Comparison of ENCODE assay signal across 1 cellular context in the genomic region with DNA sequence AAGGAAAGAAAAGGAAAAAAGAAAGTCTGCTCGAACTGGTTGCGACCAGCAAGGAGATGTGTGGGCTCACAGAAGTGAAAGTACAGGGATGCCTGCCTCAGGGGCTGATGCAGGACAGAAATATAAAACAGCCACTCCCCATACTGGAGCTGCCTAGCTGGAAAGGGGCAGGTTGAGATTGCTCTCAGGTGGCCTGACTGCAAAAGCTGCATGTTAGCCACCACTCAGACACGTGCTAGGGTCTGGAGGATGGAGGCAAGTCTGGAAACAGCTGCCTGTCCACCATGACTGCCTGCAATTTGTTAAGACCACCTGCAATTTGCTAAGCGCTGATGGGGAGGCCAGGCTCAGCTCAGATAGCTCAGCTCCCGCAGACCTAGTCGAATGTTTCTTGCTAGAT.
TF ChIP-seq lines count a peak whose summit lies in the region.

No MANE protein-coding gene starts in this region.

TF ChIP-seq in HepG2, 621 proteins besides CTCF, POLR2A, EP300 and RAD21 (continued from another document):
- TF ChIP-seq, protein P1, sequence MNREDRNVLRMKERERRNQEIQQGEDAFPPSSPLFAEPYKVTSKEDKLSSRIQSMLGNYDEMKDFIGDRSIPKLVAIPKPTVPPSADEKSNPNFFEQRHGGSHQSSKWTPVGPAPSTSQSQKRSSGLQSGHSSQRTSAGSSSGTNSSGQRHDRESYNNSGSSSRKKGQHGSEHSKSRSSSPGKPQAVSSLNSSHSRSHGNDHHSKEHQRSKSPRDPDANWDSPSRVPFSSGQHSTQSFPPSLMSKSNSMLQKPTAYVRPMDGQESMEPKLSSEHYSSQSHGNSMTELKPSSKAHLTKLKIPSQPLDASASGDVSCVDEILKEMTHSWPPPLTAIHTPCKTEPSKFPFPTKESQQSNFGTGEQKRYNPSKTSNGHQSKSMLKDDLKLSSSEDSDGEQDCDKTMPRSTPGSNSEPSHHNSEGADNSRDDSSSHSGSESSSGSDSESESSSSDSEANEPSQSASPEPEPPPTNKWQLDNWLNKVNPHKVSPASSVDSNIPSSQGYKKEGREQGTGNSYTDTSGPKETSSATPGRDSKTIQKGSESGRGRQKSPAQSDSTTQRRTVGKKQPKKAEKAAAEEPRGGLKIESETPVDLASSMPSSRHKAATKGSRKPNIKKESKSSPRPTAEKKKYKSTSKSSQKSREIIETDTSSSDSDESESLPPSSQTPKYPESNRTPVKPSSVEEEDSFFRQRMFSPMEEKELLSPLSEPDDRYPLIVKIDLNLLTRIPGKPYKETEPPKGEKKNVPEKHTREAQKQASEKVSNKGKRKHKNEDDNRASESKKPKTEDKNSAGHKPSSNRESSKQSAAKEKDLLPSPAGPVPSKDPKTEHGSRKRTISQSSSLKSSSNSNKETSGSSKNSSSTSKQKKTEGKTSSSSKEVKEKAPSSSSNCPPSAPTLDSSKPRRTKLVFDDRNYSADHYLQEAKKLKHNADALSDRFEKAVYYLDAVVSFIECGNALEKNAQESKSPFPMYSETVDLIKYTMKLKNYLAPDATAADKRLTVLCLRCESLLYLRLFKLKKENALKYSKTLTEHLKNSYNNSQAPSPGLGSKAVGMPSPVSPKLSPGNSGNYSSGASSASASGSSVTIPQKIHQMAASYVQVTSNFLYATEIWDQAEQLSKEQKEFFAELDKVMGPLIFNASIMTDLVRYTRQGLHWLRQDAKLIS (CRISPR knock-in tag; IDR thresholded peaks at IDR 0.05) = no peak
- TF ChIP-seq, protein P2, sequence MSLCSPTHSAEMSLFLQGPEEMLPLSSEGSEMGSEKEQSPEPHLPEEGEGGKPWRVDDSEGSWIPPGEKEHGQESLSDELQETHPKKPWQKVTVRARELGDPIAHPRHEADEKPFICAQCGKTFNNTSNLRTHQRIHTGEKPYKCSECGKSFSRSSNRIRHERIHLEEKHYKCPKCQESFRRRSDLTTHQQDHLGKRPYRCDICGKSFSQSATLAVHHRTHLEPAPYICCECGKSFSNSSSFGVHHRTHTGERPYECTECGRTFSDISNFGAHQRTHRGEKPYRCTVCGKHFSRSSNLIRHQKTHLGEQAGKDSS (CRISPR knock-in tag; IDR thresholded peaks at IDR 0.05; ENCODE audit: borderline replicate concordance, low read depth) = no peak
- TF ChIP-seq ZNF709 (CRISPR knock-in tag; IDR thresholded peaks at IDR 0.05) (0 out of 2 replicates have a peak, but pooled peaks have one; percentile 18), SIX1 (CRISPR knock-in tag; IDR thresholded peaks at IDR 0.05; ENCODE audit: borderline replicate concordance) (no peak), ATRX (CRISPR knock-in tag; IDR thresholded peaks at IDR 0.05; ENCODE audit: borderline replicate concordance) (no peak), MTA3 (CRISPR knock-in tag; IDR thresholded peaks at IDR 0.05) (no peak), XRCC5 (optimal IDR thresholded peaks at IDR 0.05; ENCODE audit: low read length) (no peak), THAP11 (CRISPR knock-in tag; IDR thresholded peaks at IDR 0.05) (no peak), SNRNP70 (IDR thresholded peaks at IDR 0.05; ENCODE audit: low read depth, low read length) (no peak), EED (CRISPR knock-in tag; IDR thresholded peaks at IDR 0.05) (no peak)
- TF ChIP-seq, protein P3, sequence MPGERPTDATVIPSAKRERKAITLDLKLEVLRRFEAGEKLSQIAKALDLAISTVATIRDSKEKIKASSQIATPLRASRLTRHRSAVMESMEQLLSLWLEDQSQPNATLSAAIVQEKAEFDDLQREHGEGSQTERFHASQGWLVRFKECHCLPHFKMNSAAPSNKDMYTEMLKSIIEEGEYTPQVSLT (CRISPR knock-in tag; IDR thresholded peaks at IDR 0.05; ENCODE audit: borderline replicate concordance, low read depth) = no peak
- TF ChIP-seq, protein P4, sequence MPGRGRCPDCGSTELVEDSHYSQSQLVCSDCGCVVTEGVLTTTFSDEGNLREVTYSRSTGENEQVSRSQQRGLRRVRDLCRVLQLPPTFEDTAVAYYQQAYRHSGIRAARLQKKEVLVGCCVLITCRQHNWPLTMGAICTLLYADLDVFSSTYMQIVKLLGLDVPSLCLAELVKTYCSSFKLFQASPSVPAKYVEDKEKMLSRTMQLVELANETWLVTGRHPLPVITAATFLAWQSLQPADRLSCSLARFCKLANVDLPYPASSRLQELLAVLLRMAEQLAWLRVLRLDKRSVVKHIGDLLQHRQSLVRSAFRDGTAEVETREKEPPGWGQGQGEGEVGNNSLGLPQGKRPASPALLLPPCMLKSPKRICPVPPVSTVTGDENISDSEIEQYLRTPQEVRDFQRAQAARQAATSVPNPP (CRISPR knock-in tag; IDR thresholded peaks at IDR 0.05) = no peak
- TF ChIP-seq, protein P5, sequence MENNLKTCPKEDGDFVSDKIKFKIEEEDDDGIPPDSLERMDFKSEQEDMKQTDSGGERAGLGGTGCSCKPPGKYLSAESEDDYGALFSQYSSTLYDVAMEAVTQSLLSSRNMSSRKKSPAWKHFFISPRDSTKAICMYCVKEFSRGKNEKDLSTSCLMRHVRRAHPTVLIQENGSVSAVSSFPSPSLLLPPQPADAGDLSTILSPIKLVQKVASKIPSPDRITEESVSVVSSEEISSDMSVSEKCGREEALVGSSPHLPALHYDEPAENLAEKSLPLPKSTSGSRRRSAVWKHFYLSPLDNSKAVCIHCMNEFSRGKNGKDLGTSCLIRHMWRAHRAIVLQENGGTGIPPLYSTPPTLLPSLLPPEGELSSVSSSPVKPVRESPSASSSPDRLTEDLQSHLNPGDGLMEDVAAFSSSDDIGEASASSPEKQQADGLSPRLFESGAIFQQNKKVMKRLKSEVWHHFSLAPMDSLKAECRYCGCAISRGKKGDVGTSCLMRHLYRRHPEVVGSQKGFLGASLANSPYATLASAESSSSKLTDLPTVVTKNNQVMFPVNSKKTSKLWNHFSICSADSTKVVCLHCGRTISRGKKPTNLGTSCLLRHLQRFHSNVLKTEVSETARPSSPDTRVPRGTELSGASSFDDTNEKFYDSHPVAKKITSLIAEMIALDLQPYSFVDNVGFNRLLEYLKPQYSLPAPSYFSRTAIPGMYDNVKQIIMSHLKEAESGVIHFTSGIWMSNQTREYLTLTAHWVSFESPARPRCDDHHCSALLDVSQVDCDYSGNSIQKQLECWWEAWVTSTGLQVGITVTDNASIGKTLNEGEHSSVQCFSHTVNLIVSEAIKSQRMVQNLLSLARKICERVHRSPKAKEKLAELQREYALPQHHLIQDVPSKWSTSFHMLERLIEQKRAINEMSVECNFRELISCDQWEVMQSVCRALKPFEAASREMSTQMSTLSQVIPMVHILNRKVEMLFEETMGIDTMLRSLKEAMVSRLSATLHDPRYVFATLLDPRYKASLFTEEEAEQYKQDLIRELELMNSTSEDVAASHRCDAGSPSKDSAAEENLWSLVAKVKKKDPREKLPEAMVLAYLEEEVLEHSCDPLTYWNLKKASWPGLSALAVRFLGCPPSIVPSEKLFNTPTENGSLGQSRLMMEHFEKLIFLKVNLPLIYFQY (CRISPR knock-in tag; IDR thresholded peaks at IDR 0.05; ENCODE audit: borderline replicate concordance) = no peak
- TF ChIP-seq, protein P6, sequence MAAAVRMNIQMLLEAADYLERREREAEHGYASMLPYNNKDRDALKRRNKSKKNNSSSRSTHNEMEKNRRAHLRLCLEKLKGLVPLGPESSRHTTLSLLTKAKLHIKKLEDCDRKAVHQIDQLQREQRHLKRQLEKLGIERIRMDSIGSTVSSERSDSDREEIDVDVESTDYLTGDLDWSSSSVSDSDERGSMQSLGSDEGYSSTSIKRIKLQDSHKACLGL (CRISPR knock-in tag; IDR thresholded peaks at IDR 0.05) = no peak
- TF ChIP-seq, protein P7, sequence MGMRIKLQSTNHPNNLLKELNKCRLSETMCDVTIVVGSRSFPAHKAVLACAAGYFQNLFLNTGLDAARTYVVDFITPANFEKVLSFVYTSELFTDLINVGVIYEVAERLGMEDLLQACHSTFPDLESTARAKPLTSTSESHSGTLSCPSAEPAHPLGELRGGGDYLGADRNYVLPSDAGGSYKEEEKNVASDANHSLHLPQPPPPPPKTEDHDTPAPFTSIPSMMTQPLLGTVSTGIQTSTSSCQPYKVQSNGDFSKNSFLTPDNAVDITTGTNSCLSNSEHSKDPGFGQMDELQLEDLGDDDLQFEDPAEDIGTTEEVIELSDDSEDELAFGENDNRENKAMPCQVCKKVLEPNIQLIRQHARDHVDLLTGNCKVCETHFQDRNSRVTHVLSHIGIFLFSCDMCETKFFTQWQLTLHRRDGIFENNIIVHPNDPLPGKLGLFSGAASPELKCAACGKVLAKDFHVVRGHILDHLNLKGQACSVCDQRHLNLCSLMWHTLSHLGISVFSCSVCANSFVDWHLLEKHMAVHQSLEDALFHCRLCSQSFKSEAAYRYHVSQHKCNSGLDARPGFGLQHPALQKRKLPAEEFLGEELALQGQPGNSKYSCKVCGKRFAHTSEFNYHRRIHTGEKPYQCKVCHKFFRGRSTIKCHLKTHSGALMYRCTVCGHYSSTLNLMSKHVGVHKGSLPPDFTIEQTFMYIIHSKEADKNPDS (CRISPR knock-in tag; IDR thresholded peaks at IDR 0.05) = 0 out of 2 replicates have a peak, but pooled peaks have one; percentile 3
TF ChIP-seq in HepG2: peak in this region for 10.
